1 cellular context compared by ENCODE assay signal in genomic region chr17:69655902-69656301, GRCh38.
TF ChIP-seq lines count a peak whose summit lies in the region.

No MANE protein-coding gene starts in this region.

TF ChIP-seq in IMR-90, 13 proteins besides CTCF, POLR2A, EP300 and RAD21 (continued from another document):
- TF ChIP-seq, protein P1, sequence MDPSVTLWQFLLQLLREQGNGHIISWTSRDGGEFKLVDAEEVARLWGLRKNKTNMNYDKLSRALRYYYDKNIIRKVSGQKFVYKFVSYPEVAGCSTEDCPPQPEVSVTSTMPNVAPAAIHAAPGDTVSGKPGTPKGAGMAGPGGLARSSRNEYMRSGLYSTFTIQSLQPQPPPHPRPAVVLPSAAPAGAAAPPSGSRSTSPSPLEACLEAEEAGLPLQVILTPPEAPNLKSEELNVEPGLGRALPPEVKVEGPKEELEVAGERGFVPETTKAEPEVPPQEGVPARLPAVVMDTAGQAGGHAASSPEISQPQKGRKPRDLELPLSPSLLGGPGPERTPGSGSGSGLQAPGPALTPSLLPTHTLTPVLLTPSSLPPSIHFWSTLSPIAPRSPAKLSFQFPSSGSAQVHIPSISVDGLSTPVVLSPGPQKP (IDR thresholded peaks at IDR 0.05; ENCODE audit: borderline replicate concordance, low read depth, low read length) = no peak
- TF ChIP-seq CEBPB (IDR thresholded peaks at IDR 0.05; ENCODE audit: low read depth, low read length) = no peak
- no peak for TF ChIP-seq CHD1 (IDR thresholded peaks at IDR 0.05; ENCODE audit: low read depth, low read length)
- TF ChIP-seq USF2 (IDR thresholded peaks at IDR 0.05; ENCODE audit: low read depth, low read length) = no peak
- TF ChIP-seq NFE2L2 (IDR thresholded peaks at IDR 0.05; ENCODE audit: low read depth, low read length) = no peak
